33 cellular contexts compared by ENCODE assay signal in the genomic region with DNA sequence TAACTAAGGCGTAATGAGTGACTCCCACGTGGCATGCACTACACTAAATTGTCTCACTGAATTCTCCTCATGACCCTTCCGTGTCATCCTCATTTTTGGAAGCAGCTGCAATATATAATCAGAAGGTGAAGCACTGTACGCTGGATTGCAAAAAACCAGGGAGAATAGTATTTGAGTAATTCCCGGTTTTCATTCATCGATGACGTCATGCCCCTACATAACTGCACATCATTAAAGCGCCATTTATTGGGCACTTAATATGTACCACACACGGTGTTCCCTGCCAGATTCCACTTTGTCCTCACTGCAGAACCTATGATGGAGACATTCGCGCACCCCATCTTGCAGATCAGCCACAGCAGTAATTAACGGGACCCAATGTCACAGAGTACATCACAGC.
"Had no signal": no experiment of that assay in that cellular context is flagged by ENCODE, and none has a peak within 500 bp of the region (broad histone marks: within the 10 kb centered on the region; RNA-seq: fewer than 3 reads in every experiment).

No MANE protein-coding gene starts in this region.

- ATAC-seq: activated CD4-positive, alpha-beta T cell treated with anti-CD3 and anti-CD28 coated beads for 36 hours; activated CD8-positive, alpha-beta memory T cell treated with anti-CD3 and anti-CD28 coated beads, Interleukin-2, amount 10 ng/mL, durations not matched to agents 7 days and 5 days; activated CD8-positive, alpha-beta T cell treated with anti-CD3 and anti-CD28 coated beads, Interleukin-2, amount 10 ng/mL, durations not matched to agents 7 days and 5 days; activated naive CD8-positive, alpha-beta T cell treated with anti-CD3 and anti-CD28 coated beads, Interleukin-2, amount 50 U/mL, for 24 hours; gastroesophageal sphincter had no signal

- H3K27ac Mint-ChIP-seq: activated CD4-positive, alpha-beta memory T cell treated with anti-CD3 and anti-CD28 coated beads for 36 hours; activated CD4-positive, alpha-beta T cell treated with anti-CD3 and anti-CD28 coated beads for 36 hours; activated CD4-positive, alpha-beta T cell treated with anti-CD3 and anti-CD28 coated beads, Interleukin-2, amount 10 ng/mL, durations not matched to agents 24 days and 14 days; activated CD8-positive, alpha-beta memory T cell treated with anti-CD3 and anti-CD28 coated beads, Interleukin-2, amount 10 ng/mL, durations not matched to agents 7 days and 5 days; activated CD8-positive, alpha-beta T cell treated with anti-CD3 and anti-CD28 coated beads, Interleukin-2, amount 10 ng/mL, durations not matched to agents 7 days and 5 days; activated naive CD4-positive, alpha-beta T cell treated with anti-CD3 and anti-CD28 coated beads for 36 hours; activated naive CD4-positive, alpha-beta T cell treated with anti-CD3 and anti-CD28 coated beads, Interleukin-2, amount 50 U/mL, for 24 hours; activated naive CD8-positive, alpha-beta T cell treated with anti-CD3 and anti-CD28 coated beads for 36 hours; activated naive CD8-positive, alpha-beta T cell treated with anti-CD3 and anti-CD28 coated beads, Interleukin-2, amount 50 U/mL, for 24 hours; activated T-helper 1 cell treated with anti-CD3 and anti-CD28 coated beads, Interleukin-12 subunit alpha, Interleukin-12 subunit beta, Interleukin-2, Interleukin-4 antibody, amounts not matched to agents 30 ng/mL and 10 ng/mL and 1 ng/mL, durations not matched to agents 14 hours and 24 hours and 36 hours; activated T-helper 2 cell treated with anti-CD3 and anti-CD28 coated beads, Interferon-gamma antibody, Interleukin-2, Interleukin-4, amounts not matched to agents 10 μg/mL and 5 μg/mL and 100 μg/mL, durations not matched to agents 14 hours and 24 hours and 36 hours; brain had no signal

- H3K27ac ChIP-seq: adrenal gland, ascending aorta, breast epithelium, cardiac muscle cell, colonic mucosa, epithelial cell of prostate, esophagus squamous epithelium, gastroesophageal sphincter had no signal

- H3K27me3 Mint-ChIP-seq: activated CD4-positive, alpha-beta memory T cell treated with anti-CD3 and anti-CD28 coated beads for 36 hours; activated CD4-positive, alpha-beta T cell treated with anti-CD3 and anti-CD28 coated beads for 36 hours; activated CD4-positive, alpha-beta T cell treated with anti-CD3 and anti-CD28 coated beads, Interleukin-2, amount 10 ng/mL, durations not matched to agents 24 days and 14 days; activated CD8-positive, alpha-beta memory T cell treated with anti-CD3 and anti-CD28 coated beads, Interleukin-2, amount 10 ng/mL, durations not matched to agents 7 days and 5 days; activated naive CD4-positive, alpha-beta T cell treated with anti-CD3 and anti-CD28 coated beads, Interleukin-2, amount 50 U/mL, for 24 hours; activated naive CD8-positive, alpha-beta T cell treated with anti-CD3 and anti-CD28 coated beads for 36 hours; activated naive CD8-positive, alpha-beta T cell treated with anti-CD3 and anti-CD28 coated beads, Interleukin-2, amount 50 U/mL, for 24 hours had no signal

- FAIRE-seq: endometrium, endothelial cell of umbilical vein had no signal

- H3K36me3 ChIP-seq: breast epithelium, cardiac muscle cell had no signal

- H3K4me3 ChIP-seq: adrenal gland, ascending aorta, breast epithelium, cardiac muscle cell, colonic mucosa, esophagus squamous epithelium, gastroesophageal sphincter had no signal

- H3K9me3 Mint-ChIP-seq: activated CD4-positive, alpha-beta memory T cell treated with anti-CD3 and anti-CD28 coated beads for 36 hours; activated CD4-positive, alpha-beta T cell treated with anti-CD3 and anti-CD28 coated beads, Interleukin-2, amount 10 ng/mL, durations not matched to agents 24 days and 14 days; activated naive CD4-positive, alpha-beta T cell treated with anti-CD3 and anti-CD28 coated beads for 36 hours; activated naive CD4-positive, alpha-beta T cell treated with anti-CD3 and anti-CD28 coated beads, Interleukin-2, amount 50 U/mL, for 24 hours; activated naive CD8-positive, alpha-beta T cell treated with anti-CD3 and anti-CD28 coated beads for 36 hours; activated naive CD8-positive, alpha-beta T cell treated with anti-CD3 and anti-CD28 coated beads, Interleukin-2, amount 50 U/mL, for 24 hours; activated T-helper 1 cell treated with anti-CD3 and anti-CD28 coated beads, Interleukin-12 subunit alpha, Interleukin-12 subunit beta, Interleukin-2, Interleukin-4 antibody, amounts not matched to agents 30 ng/mL and 10 ng/mL and 1 ng/mL, durations not matched to agents 14 hours and 24 hours and 36 hours; activated T-helper 2 cell treated with anti-CD3 and anti-CD28 coated beads, Interferon-gamma antibody, Interleukin-2, Interleukin-4, amounts not matched to agents 10 μg/mL and 5 μg/mL and 100 μg/mL, durations not matched to agents 14 hours and 24 hours and 36 hours had no signal

- H3K4me1 Mint-ChIP-seq: activated CD4-positive, alpha-beta T cell treated with anti-CD3 and anti-CD28 coated beads, Interleukin-2, amount 10 ng/mL, durations not matched to agents 24 days and 14 days; activated CD8-positive, alpha-beta memory T cell treated with anti-CD3 and anti-CD28 coated beads, Interleukin-2, amount 10 ng/mL, durations not matched to agents 7 days and 5 days had no signal

- H3K9me3 ChIP-seq: adrenal gland, ascending aorta, breast epithelium, colonic mucosa, esophagus squamous epithelium, gastroesophageal sphincter had no signal

- H3K4me3 Mint-ChIP-seq: activated CD4-positive, alpha-beta memory T cell treated with anti-CD3 and anti-CD28 coated beads for 36 hours; activated CD4-positive, alpha-beta T cell treated with anti-CD3 and anti-CD28 coated beads for 36 hours; activated CD4-positive, alpha-beta T cell treated with anti-CD3 and anti-CD28 coated beads, Interleukin-2, amount 10 ng/mL, durations not matched to agents 24 days and 14 days; activated CD8-positive, alpha-beta memory T cell treated with anti-CD3 and anti-CD28 coated beads, Interleukin-2, amount 10 ng/mL, durations not matched to agents 7 days and 5 days; activated CD8-positive, alpha-beta T cell treated with anti-CD3 and anti-CD28 coated beads, Interleukin-2, amount 10 ng/mL, durations not matched to agents 7 days and 5 days; activated naive CD4-positive, alpha-beta T cell treated with anti-CD3 and anti-CD28 coated beads for 36 hours; activated naive CD4-positive, alpha-beta T cell treated with anti-CD3 and anti-CD28 coated beads, Interleukin-2, amount 50 U/mL, for 24 hours; activated naive CD8-positive, alpha-beta T cell treated with anti-CD3 and anti-CD28 coated beads for 36 hours; activated naive CD8-positive, alpha-beta T cell treated with anti-CD3 and anti-CD28 coated beads, Interleukin-2, amount 50 U/mL, for 24 hours; activated T-helper 1 cell treated with anti-CD3 and anti-CD28 coated beads, Interleukin-12 subunit alpha, Interleukin-12 subunit beta, Interleukin-2, Interleukin-4 antibody, amounts not matched to agents 30 ng/mL and 10 ng/mL and 1 ng/mL, durations not matched to agents 14 hours and 24 hours and 36 hours; brain had no signal

- H3K4me1 ChIP-seq: adrenal gland, breast epithelium, colonic mucosa had no signal

- DNase-seq: activated CD4-positive, alpha-beta memory T cell treated with anti-CD3 and anti-CD28 coated beads for 36 hours; activated CD4-positive, alpha-beta T cell treated with anti-CD3 and anti-CD28 coated beads for 36 hours; activated CD4-positive, alpha-beta T cell treated with anti-CD3 and anti-CD28 coated beads, Interleukin-2, amount 10 ng/mL, durations not matched to agents 24 days and 14 days; activated CD4-positive, CD25-positive, alpha-beta regulatory T cell; activated CD4-positive, CD25-positive, alpha-beta regulatory T cell treated with anti-CD3 and anti-CD28 coated beads, Interleukin-2, amount 50 U/mL, for 72 hours; activated CD8-positive, alpha-beta memory T cell treated with anti-CD3 and anti-CD28 coated beads, Interleukin-2, amount 10 ng/mL, durations not matched to agents 7 days and 5 days; activated CD8-positive, alpha-beta memory T cell treated with anti-CD3 and anti-CD28 coated beads, Interleukin-2, amount 50 U/mL, for 4 hours; activated CD8-positive, alpha-beta T cell treated with anti-CD3 and anti-CD28 coated beads, Interleukin-2, amount 10 ng/mL, durations not matched to agents 7 days and 5 days; activated effector memory CD4-positive, alpha-beta T cell treated with anti-CD3 and anti-CD28 coated beads, Interleukin-2, amount 50 U/mL, for 16 hours; activated naive CD4-positive, alpha-beta T cell treated with anti-CD3 and anti-CD28 coated beads for 36 hours; activated naive CD8-positive, alpha-beta T cell treated with anti-CD3 and anti-CD28 coated beads for 36 hours; activated naive CD8-positive, alpha-beta T cell treated with anti-CD3 and anti-CD28 coated beads, Interleukin-2, amount 50 U/mL, for 24 hours; activated T-cell treated with anti-CD3 and anti-CD28 coated beads, Interleukin-2, amount 50 U/mL, for 1 hour; activated T-cell treated with anti-CD3 and anti-CD28 coated beads, Interleukin-2, amount 50 U/mL, for 48 hours; adrenal gland; central memory CD4-positive, alpha-beta T cell; cerebellar nuclear complex; colonic mucosa; effector CD8-positive, alpha-beta T cell; esophagus squamous epithelium; foreskin melanocyte; T-helper 2 cell had no signal

- H3K27me3 ChIP-seq: adrenal gland, ascending aorta, breast epithelium, cardiac muscle cell, colonic mucosa, esophagus squamous epithelium, gastroesophageal sphincter had no signal
